ENCODE assay signal across 15 cellular contexts in genomic region chr12:29414368-29414767, GRCh38. TPM values are rescaled to one million over a fixed set of nuclear protein-coding genes. Genes with fewer than 3 reads are reported as not detected.
DNase-seq lines count a peak whose midpoint lies in the region; ATAC-seq and TF ChIP-seq lines count a peak whose summit lies in the region.
"Had no signal": no experiment of that assay in that cellular context is flagged by ENCODE, and none has a peak within 500 bp of the region (broad histone marks: within the 10 kb centered on the region; RNA-seq: fewer than 3 reads in every experiment).

No MANE protein-coding gene starts in this region.

- H3K36me3 ChIP-seq in IMR-90 (ENCODE audit: control insufficient read depth, insufficient read depth, low read length), result no peaks in the 10 kb centered on the region
- no peaks in the 10 kb centered on the region for H3K36me3 ChIP-seq in colonic mucosa
- no peaks in the 10 kb centered on the region for H3K36me3 ChIP-seq in right lobe of liver
- H3K36me3 ChIP-seq: BE2C, HAP-1 had no signal

- no peak overlapping the region for H3K4me3 ChIP-seq in AG04449 (ENCODE audit: low read depth, low read length)
- H3K4me3 ChIP-seq in IMR-90 (ENCODE audit: insufficient read depth, low read depth, low read length), result no peak overlapping the region
- no peak overlapping the region for H3K4me3 ChIP-seq in fibroblast of the aortic adventitia (ENCODE audit: low read depth, low read length)
- H3K4me3 ChIP-seq in colonic mucosa, result no peak overlapping the region
- H3K4me3 ChIP-seq in right lobe of liver, result no peak overlapping the region
- H3K4me3 ChIP-seq: HAP-1 had no signal

- ATAC-seq in IMR-90 (ENCODE audit: low read depth) (peak; percentile 80), right lobe of liver (no peak)

- H3K27ac ChIP-seq in IMR-90 (ENCODE audit: insufficient read depth, low read length), result peak overlapping the region; percentile 64; the same call in 1 of the 2 replicates
- no peak overlapping the region for H3K27ac ChIP-seq in colonic mucosa
- no peak overlapping the region for H3K27ac ChIP-seq in right lobe of liver
- H3K27ac ChIP-seq: 22Rv1, C4-2B had no signal

- no peak overlapping the region for H4K91ac ChIP-seq in IMR-90 (ENCODE audit: insufficient read depth, low read depth, low read length)

- POLR2A ChIA-PET in AG04449 (lab: Yijun Ruan, JAX) (no interaction called here), IMR-90 (lab: Charles Lee; ENCODE audit: unreplicated experiment) (no interaction called here)

- no peak overlapping the region for H4K5ac ChIP-seq in IMR-90 (ENCODE audit: low read depth, low read length)

- H2BK20ac ChIP-seq in IMR-90 (ENCODE audit: low read depth, low read length), result no peak overlapping the region

- dilution Hi-C loops in IMR-90 (cut with HindIII; ENCODE audit: low sequenced_read_pairs, unreplicated experiment), result no loop called here

- H3K9ac ChIP-seq in IMR-90 (ENCODE audit: low read depth, low read length), result no peak overlapping the region
- no peak overlapping the region for H3K9ac ChIP-seq in colonic mucosa (ENCODE audit: low read depth in 2 of 2, low read length in 2 of 2)

- H4K20me1 ChIP-seq in IMR-90 (ENCODE audit: insufficient read depth, low read length), result no peaks in the 10 kb centered on the region

- in situ Hi-C loops in IMR-90 (cut with MboI; ENCODE audit: low sequenced_read_pairs), result no loop called here

- H3K23ac ChIP-seq in IMR-90 (ENCODE audit: low read depth, low read length), result no peak overlapping the region

- H2BK120ac ChIP-seq in IMR-90 (ENCODE audit: low read depth, low read length), result no peak overlapping the region

- no peaks in the 10 kb centered on the region for H3K9me3 ChIP-seq in IMR-90 (ENCODE audit: control insufficient read depth, insufficient read depth, low read length)
- H3K9me3 ChIP-seq in colonic mucosa, result no peaks in the 10 kb centered on the region
- no peaks in the 10 kb centered on the region for H3K9me3 ChIP-seq in right lobe of liver
- H3K9me3 ChIP-seq: BE2C, HAP-1 had no signal

- H3K4me2 ChIP-seq in IMR-90 (ENCODE audit: low read depth, low read length), result no peak overlapping the region

- no peak overlapping the region for H2AK9ac ChIP-seq in IMR-90 (replicated peaks; ENCODE audit: low read depth, low read length, poor library complexity)

- DNase-seq in AG04449 (ENCODE audit: low read depth, low spot score) (peak; percentile 1), IMR-90 (peak; percentile 41), dedifferentiated amniotic fluid mesenchymal stem cell (ENCODE audit: extremely low spot score) (peak; percentile 82), fibroblast of the aortic adventitia (ENCODE audit: low read depth) (peak; percentile 25), GM19238 (ENCODE audit: insufficient read length, low spot score) (no peak), T-helper 2 cell (no peak), colonic mucosa (no peak), right lobe of liver (no peak)
- DNase-seq: BE2C; CD4-positive, alpha-beta memory T cell; DMS79 treated with DMSO at 0.1 percent for 48 hours; EL had no signal

- H3K56ac ChIP-seq in IMR-90 (ENCODE audit: extremely low read depth, insufficient read depth, low read length), result no peak overlapping the region

- H3K27me3 ChIP-seq in IMR-90 (ENCODE audit: control insufficient read depth, insufficient read depth, low read length) (no peaks in the 10 kb centered on the region), colonic mucosa (no peaks in the 10 kb centered on the region), right lobe of liver (no peaks in the 10 kb centered on the region)

- no peak overlapping the region for H3K18ac ChIP-seq in IMR-90 (ENCODE audit: low read depth, low read length)

- no peak overlapping the region for H4K8ac ChIP-seq in IMR-90 (ENCODE audit: low read depth in 2 of 2, low read length in 2 of 2)

- no peak overlapping the region for H2AFZ ChIP-seq in IMR-90 (replicated peaks; ENCODE audit: low read length, poor library complexity)

- no TSS peak for BruUV-seq in IMR-90 (replicated peaks; lab: Mats Ljungman, UMichigan)

- no peaks in the 10 kb centered on the region for H3K79me1 ChIP-seq in IMR-90 (ENCODE audit: low read depth in 1 of 2, low read length in 2 of 2)

- no peak for TF ChIP-seq POLR2A in IMR-90 (IDR thresholded peaks at IDR 0.05; ENCODE audit: low read depth, low read length)
- TF ChIP-seq POLR2A in right lobe of liver (IDR thresholded peaks at IDR 0.05), result no peak

- H2AK5ac ChIP-seq in IMR-90 (ENCODE audit: low read depth, low read length), result no peak overlapping the region

- H3K14ac ChIP-seq in IMR-90 (replicated peaks; ENCODE audit: low read depth, low read length), result no peak overlapping the region

- no peak overlapping the region for H3K4ac ChIP-seq in IMR-90 (ENCODE audit: low read depth, low read length)

- intact Hi-C loops in IMR-90 (cut with micrococcal nuclease) (no loop called here), colonic mucosa (cut with DNase I) (no loop called here), right lobe of liver (cut with DNase I) (no loop called here)

- H2BK15ac ChIP-seq in IMR-90 (ENCODE audit: low read depth, low read length), result no peak overlapping the region

- CTCF ChIA-PET in AG04449 (lab: Yijun Ruan, JAX), result no interaction called here
- CTCF ChIA-PET in IMR-90 (lab: Yijun Ruan, JAX), result no interaction called here

- no peak overlapping the region for H2BK5ac ChIP-seq in IMR-90 (ENCODE audit: low read depth, low read length, poor library complexity, severe bottlenecking)

- TF ChIP-seq RAD21 in IMR-90 (IDR thresholded peaks at IDR 0.05; ENCODE audit: low read length), result no peak

- TF ChIP-seq CTCF in AG04449 (IDR thresholded peaks at IDR 0.05; ENCODE audit: insufficient read depth, low read length, missing control alignments) (no peak), IMR-90 (conservative IDR thresholded peaks at IDR 0.05; ENCODE audit: low read depth, low read length) (no peak), fibroblast of the aortic adventitia (IDR thresholded peaks at IDR 0.05; ENCODE audit: insufficient read depth, low read length) (no peak), colonic mucosa (IDR thresholded peaks at IDR 0.05) (no peak), right lobe of liver (IDR thresholded peaks at IDR 0.05) (no peak)

- no peaks in the 10 kb centered on the region for H3K9me1 ChIP-seq in IMR-90 (ENCODE audit: insufficient read depth, low read length)

- H3K4me1 ChIP-seq in IMR-90 (ENCODE audit: control insufficient read depth, insufficient read depth, low read length), result peaks cover 4% of the 10 kb centered on the region; the same call in 1 of the 2 replicates
- H3K4me1 ChIP-seq in colonic mucosa, result no peaks in the 10 kb centered on the region
- H3K4me1 ChIP-seq in right lobe of liver, result no peaks in the 10 kb centered on the region
- H3K4me1 ChIP-seq: BE2C, HAP-1 had no signal

TF ChIP-seq in IMR-90, 13 proteins besides CTCF, POLR2A, EP300 and RAD21:
- no peak for TF ChIP-seq MAZ (IDR thresholded peaks at IDR 0.05; ENCODE audit: borderline replicate concordance, low read depth, low read length)
- 0 out of 2 replicates have a peak, but pooled peaks have one; percentile 17 for TF ChIP-seq CEBPB (IDR thresholded peaks at IDR 0.05; ENCODE audit: low read depth, low read length)
- no peak for TF ChIP-seq RCOR1 (IDR thresholded peaks at IDR 0.05; ENCODE audit: insufficient replicate concordance, low read length)
- no peak for TF ChIP-seq FOS (IDR thresholded peaks at IDR 0.05; ENCODE audit: low read depth, low read length)
- TF ChIP-seq MAFK (IDR thresholded peaks at IDR 0.05; ENCODE audit: low read depth, low read length), result no peak
- no peak for TF ChIP-seq NFE2L2 (IDR thresholded peaks at IDR 0.05; ENCODE audit: low read depth, low read length)

RNA-seq across cellular contexts. Expression of gene ERGIC2, which starts 33.4 kb away (rescaled TPM):
- 45.3 and 107 TPM in 2 replicates for total RNA-seq in IMR-90 (2012; rRNA removed)
- polyA plus RNA-seq in IMR-90 (2012; rRNA removed), result 32.7 and 41.0 TPM in 2 replicates
- 2.9 and 4.6 TPM in 2 replicates for polyA plus RNA-seq in IMR-90 (2012; cell fraction: cytosol; rRNA removed)
- polyA plus RNA-seq in IMR-90 (2012; cell fraction: nucleus; rRNA removed; ENCODE audit: low replicate concordance), result 0.61 and 14.9 TPM in 2 replicates
- 13.2 and 112 TPM in 2 replicates for total RNA-seq in fibroblast of the aortic adventitia (ENCODE audit: low replicate concordance)
- total RNA-seq in colonic mucosa, result 10 to 100 TPM; 59.6 to 60.0 TPM
- total RNA-seq in right lobe of liver, result 10 to 100 TPM; 27.8 to 54.1 (median 38.6) TPM

Comparison
In these comparisons a context has a peak if more than half of its experiments do, and no peak if none do; other contexts are left out.
1. DNase-seq: peak in AG04449 (single experiment), IMR-90 (single experiment), dedifferentiated amniotic fluid mesenchymal stem cell (single experiment) and fibroblast of the aortic adventitia (single experiment); none in GM19238 (single experiment), T-helper 2 cell (0 of 5), colonic mucosa (single experiment) and right lobe of liver (0 of 3).